30 cellular contexts compared by ENCODE assay signal in the genomic region with DNA sequence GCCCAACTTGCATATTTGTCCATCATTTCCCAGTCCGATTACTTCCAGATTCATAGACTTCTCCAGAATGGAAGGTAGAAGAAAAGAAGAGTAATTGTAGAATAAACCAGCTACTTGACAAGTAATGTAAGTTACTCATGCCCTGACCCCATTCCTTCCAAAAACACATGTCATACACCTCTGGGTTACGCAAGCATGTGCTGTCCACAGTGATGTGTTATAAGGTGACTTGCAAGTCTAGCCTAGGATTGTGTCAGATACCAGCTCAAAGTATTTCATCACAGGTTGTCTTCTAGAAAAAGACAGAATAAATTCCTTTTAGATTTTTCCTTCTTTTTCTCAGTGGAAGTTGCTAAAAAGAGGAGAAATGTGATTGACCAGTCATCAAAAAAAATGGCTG. TPM values are rescaled to one million over a fixed set of nuclear protein-coding genes. Genes with fewer than 3 reads are reported as not detected.
DNase-seq lines count a peak whose midpoint lies in the region; ATAC-seq and TF ChIP-seq lines count a peak whose summit lies in the region.
"Had no signal": no experiment of that assay in that cellular context is flagged by ENCODE, and none has a peak within 500 bp of the region (broad histone marks: within the 10 kb centered on the region; RNA-seq: fewer than 3 reads in every experiment).

No MANE protein-coding gene starts in this region.

- no peak overlapping the region for H3K4me3 ChIP-seq in psoas muscle
- H3K4me3 ChIP-seq in left ventricle myocardium inferior: no peak overlapping the region
- H3K4me3 ChIP-seq: esophagus squamous epithelium, gastroesophageal sphincter, GM23338, lung, SJCRH30, suprapubic skin had no signal

- H3K9me3 ChIP-seq in psoas muscle (no peaks in the 10 kb centered on the region), left ventricle myocardium inferior (replicated peaks) (no peaks in the 10 kb centered on the region)
- H3K9me3 ChIP-seq: esophagus squamous epithelium, gastroesophageal sphincter, SJCRH30, suprapubic skin had no signal

- intact Hi-C loops in psoas muscle (cut with DNase I): no loop called here
- intact Hi-C loops in left ventricle myocardium inferior (cut with micrococcal nuclease): no loop called here

- DNase-seq in SIG-M5 treated with dmso at 0.1 percent for 504 hours (lab: John Stamatoyannopoulos, UW; ENCODE audit: unreplicated experiment): peak; percentile 50
- no peak for DNase-seq in SIG-M5 (lab: John Stamatoyannopoulos, UW)
- DNase-seq in OCI-M1 (lab: John Stamatoyannopoulos, UW): peak; percentile 10
- peak; percentile 58 for DNase-seq in epithelial cell of prostate (ENCODE audit: low read depth, low spot score)
- DNase-seq in renal cortical epithelial cell (ENCODE audit: low read depth): peak; percentile 70
- no peak for DNase-seq in psoas muscle
- DNase-seq in left ventricle myocardium inferior: no peak
- DNase-seq in GM03348 (ENCODE audit: low spot score): no peak
- DNase-seq: activated B cell treated with CpG ODN at 0.5 μM for 24 hours; activated gamma-delta T cell treated with Interleukin-2 at 50 U/mL for 16 hours; activated T-cell treated with anti-CD3 and anti-CD28 coated beads, Interleukin-2, amount 50 U/mL, for 48 hours; Calu3; dermis blood vessel endothelial cell; DMS79; esophagus squamous epithelium; NCI-H1105 treated with DMSO at 0.1 percent for 48 hours; NCI-H2029; NCI-H524 treated with DMSO at 0.1 percent for 48 hours; retina; SJCRH30; small intestine; stimulated activated naive CD4-positive, alpha-beta T cell; T-helper 1 cell had no signal

- ATAC-seq in psoas muscle: no peak
- ATAC-seq: gastroesophageal sphincter, GM23338, Panc1 had no signal

- H3K27ac ChIP-seq in epithelial cell of prostate: peak overlapping the region; percentile 5
- no peak overlapping the region for H3K27ac ChIP-seq in psoas muscle
- H3K27ac ChIP-seq in left ventricle myocardium inferior (replicated peaks): no peak overlapping the region
- H3K27ac ChIP-seq: 22Rv1, C4-2B, esophagus squamous epithelium, gastroesophageal sphincter, SJCRH30, suprapubic skin had no signal

- H3K27me3 ChIP-seq in psoas muscle (ENCODE audit: insufficient read depth in 3 of 3, low read length in 2 of 3): no peaks in the 10 kb centered on the region
- H3K27me3 ChIP-seq in left ventricle myocardium inferior (ENCODE audit: low read depth): no peaks in the 10 kb centered on the region
- H3K27me3 ChIP-seq: esophagus squamous epithelium, gastroesophageal sphincter, SJCRH30, suprapubic skin had no signal

- TF ChIP-seq CTCF in psoas muscle (IDR thresholded peaks at IDR 0.05): no peak
- no peak for TF ChIP-seq CTCF in left ventricle myocardium inferior (IDR thresholded peaks at IDR 0.05; ENCODE audit: borderline replicate concordance)

- no peaks in the 10 kb centered on the region for H3K36me3 ChIP-seq in psoas muscle (ENCODE audit: insufficient read depth in 1 of 2, low read depth in 1 of 2)
- no peaks in the 10 kb centered on the region for H3K36me3 ChIP-seq in left ventricle myocardium inferior
- H3K36me3 ChIP-seq: esophagus squamous epithelium, gastroesophageal sphincter, SJCRH30, suprapubic skin had no signal

- 64 to 100% (median 66%) methylated on average over 2 of the region's 2 CpGs for WGBS in psoas muscle, 3 donors

- H3K4me1 ChIP-seq in psoas muscle (no peaks in the 10 kb centered on the region), left ventricle myocardium inferior (no peaks in the 10 kb centered on the region)
- H3K4me1 ChIP-seq: esophagus squamous epithelium, gastroesophageal sphincter, SJCRH30, suprapubic skin had no signal

RNA-seq across cellular contexts. Expression of a gene that starts 8.1 kb away (rescaled TPM):
- total RNA-seq in renal cortical epithelial cell (0.70 and 2.1 TPM in 2 replicates), psoas muscle (1 to 10 TPM; 4.8 to 8.3 (median 6.6) TPM), left ventricle myocardium inferior (14.2 TPM)
- 1 to 10 TPM; 1.5 to 2.7 (median 1.9) TPM for polyA plus RNA-seq in psoas muscle

Comparison
In these comparisons a context has a peak if more than half of its experiments do, and no peak if none do; other contexts are left out.
1. DNase-seq: peak in SIG-M5 treated with dmso at 0.1 percent for 504 hours (single experiment), OCI-M1 (single experiment), epithelial cell of prostate (single experiment) and renal cortical epithelial cell (single experiment); none in SIG-M5 (single experiment), psoas muscle (0 of 2), left ventricle myocardium inferior (single experiment) and GM03348 (single experiment).